Comparison of ENCODE assay signal across 25 cellular contexts in the genomic region with DNA sequence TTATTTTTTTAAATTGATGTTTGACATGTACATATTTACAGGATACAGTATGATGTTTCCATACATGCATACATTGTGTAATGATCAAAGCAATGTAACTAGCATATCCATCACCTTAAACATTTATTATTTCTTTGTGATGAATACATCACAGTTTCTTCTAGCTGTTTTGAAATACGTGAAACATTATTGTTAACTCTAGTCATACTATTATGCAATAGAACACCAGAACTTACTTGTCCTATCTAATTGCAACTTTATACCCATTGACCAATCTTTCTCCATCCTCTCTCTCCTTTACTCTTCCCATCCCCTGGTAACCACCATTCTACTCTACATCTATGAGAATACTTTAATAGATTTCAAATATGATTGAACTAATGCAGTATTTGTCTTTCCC.
DNase-seq lines count a peak whose midpoint lies in the region; ATAC-seq, FAIRE-seq and TF ChIP-seq lines count a peak whose summit lies in the region.
"Had no signal": no experiment of that assay in that cellular context is flagged by ENCODE, and none has a peak within 500 bp of the region (broad histone marks: within the 10 kb centered on the region; RNA-seq: fewer than 3 reads in every experiment).

No MANE protein-coding gene starts in this region.

- H3K27ac ChIP-seq in HepG2 (ENCODE audit: extremely low read length, insufficient read depth, low read length): no peak overlapping the region
- no peak overlapping the region for H3K27ac ChIP-seq in right lobe of liver
- H3K27ac ChIP-seq in IMR-90 (ENCODE audit: insufficient read depth, low read length): no peak overlapping the region
- no peak overlapping the region for H3K27ac ChIP-seq in endothelial cell of umbilical vein (ENCODE audit: insufficient read depth, low read depth, low read length)
- no peak overlapping the region for H3K27ac ChIP-seq in effector memory CD4-positive, alpha-beta T cell (ENCODE audit: insufficient read depth, low read length, poor library complexity, severe bottlenecking)
- H3K27ac ChIP-seq: 22Rv1; A549; BLaER1 treated with 17β-estradiol and CSF1 and Interleukin-3, amounts not matched to agents 10 nM and 100 nM; C4-2B had no signal

- no peaks in the 10 kb centered on the region for H3K79me2 ChIP-seq in HepG2 (ENCODE audit: insufficient read depth, low read length)
- H3K79me2 ChIP-seq in endothelial cell of umbilical vein (ENCODE audit: control insufficient read depth, insufficient read depth, low read length): no peaks in the 10 kb centered on the region

- intact Hi-C loops in HepG2 (cut with micrococcal nuclease; ENCODE audit: unreplicated experiment) (no loop called here), right lobe of liver (cut with DNase I) (no loop called here), IMR-90 (cut with micrococcal nuclease) (no loop called here), endothelial cell of umbilical vein (cut with micrococcal nuclease) (no loop called here)

- H3K9me1 ChIP-seq in IMR-90 (ENCODE audit: insufficient read depth, low read length) (no peaks in the 10 kb centered on the region), endothelial cell of umbilical vein (replicated peaks; ENCODE audit: control insufficient read depth, extremely low read depth, insufficient read depth, low read length) (no peaks in the 10 kb centered on the region)

- H4K5ac ChIP-seq in IMR-90 (ENCODE audit: low read depth, low read length): no peak overlapping the region

- no peak overlapping the region for H4K8ac ChIP-seq in IMR-90 (ENCODE audit: low read depth in 2 of 2, low read length in 2 of 2)

- no peak for TF ChIP-seq CTCF in HepG2 (CRISPR knock-in tag; IDR thresholded peaks at IDR 0.05)
- TF ChIP-seq CTCF in right lobe of liver (IDR thresholded peaks at IDR 0.05): no peak
- no peak for TF ChIP-seq CTCF in IMR-90 (conservative IDR thresholded peaks at IDR 0.05; ENCODE audit: low read depth, low read length)
- no peak for TF ChIP-seq CTCF in endothelial cell of umbilical vein (IDR thresholded peaks at IDR 0.05; ENCODE audit: extremely low read depth in 1 of 2, insufficient read depth in 1 of 2, low read depth in 1 of 2, low read length in 2 of 2)

- WGBS in HepG2 (ENCODE audit: low lambda C conversion rate): 0% methylated on average over 1 of the region's 1 CpG
- WGBS in right lobe of liver (ENCODE audit: insufficient coverage, low coverage, low lambda C conversion rate, missing lambda C conversion rate): 75% methylated on average over 1 of the region's 1 CpG
- WGBS in IMR-90 (ENCODE audit: extremely low coverage in 2 of 2, insufficient read length in 1 of 2), 2 experiments: no CpG with 5 or more reads among the region's 1 CpG

- CTCF ChIA-PET in HepG2 (lab: Yijun Ruan, JAX; ENCODE audit: low intra/inter-chr PET ratio, low total read pairs): no interaction called here
- CTCF ChIA-PET in IMR-90 (lab: Yijun Ruan, JAX): no interaction called here
- CTCF ChIA-PET in endothelial cell of umbilical vein (lab: Charles Lee): interaction anchor here (0.6 kb wide), 1 partner anchor 12 kb away, joined by 3 read pairs; no protein-coding TSS in a partner anchor

- FAIRE-seq in HepG2 (lab: Jason Lieb, UNC) (no peak), endothelial cell of umbilical vein (lab: Jason Lieb, UNC) (peak; percentile 18)
- FAIRE-seq: A549, GM12891 had no signal

- in situ Hi-C loops in HepG2 (cut with HindIII; ENCODE audit: extremely low pct_ligation_motif_present, low pct_unique_long_range_greater_than_20kb): no loop called here
- in situ Hi-C loops in IMR-90 (cut with MboI; ENCODE audit: low sequenced_read_pairs): no loop called here

- H2BK5ac ChIP-seq in IMR-90 (ENCODE audit: low read depth, low read length, poor library complexity, severe bottlenecking): no peak overlapping the region

- no peaks in the 10 kb centered on the region for H3K79me1 ChIP-seq in IMR-90 (ENCODE audit: low read depth in 1 of 2, low read length in 2 of 2)

- H3K56ac ChIP-seq in IMR-90 (ENCODE audit: extremely low read depth, insufficient read depth, low read length): no peak overlapping the region

- H2BK120ac ChIP-seq in IMR-90 (ENCODE audit: low read depth, low read length): no peak overlapping the region

- no peak overlapping the region for H4K91ac ChIP-seq in IMR-90 (ENCODE audit: insufficient read depth, low read depth, low read length)

- ATAC-seq in HepG2 (no peak), right lobe of liver (no peak), IMR-90 (ENCODE audit: low read depth) (no peak), GM19328 (IDR thresholded peaks at IDR 0.05; ENCODE audit: unreplicated experiment) (no peak)
- ATAC-seq: A549; CD8-positive, alpha-beta T cell had no signal

- POLR2A ChIA-PET in HepG2 (lab: Yijun Ruan, JAX): no interaction called here
- POLR2A ChIA-PET in IMR-90 (lab: Charles Lee; ENCODE audit: unreplicated experiment): no interaction called here
- POLR2A ChIA-PET in endothelial cell of umbilical vein (lab: Charles Lee): no interaction called here

- no peak overlapping the region for H3K4ac ChIP-seq in IMR-90 (ENCODE audit: low read depth, low read length)

- TF ChIP-seq POLR2A in HepG2 (IDR thresholded peaks at IDR 0.05; ENCODE audit: insufficient read depth in 1 of 2, low read depth in 2 of 2, low read length in 2 of 2): no peak
- no peak for TF ChIP-seq POLR2A in right lobe of liver (IDR thresholded peaks at IDR 0.05)
- no peak for TF ChIP-seq POLR2A in IMR-90 (IDR thresholded peaks at IDR 0.05; ENCODE audit: low read depth, low read length)
- TF ChIP-seq POLR2A in endothelial cell of umbilical vein (IDR thresholded peaks at IDR 0.05; ENCODE audit: low read depth, low read length): no peak

- H3K14ac ChIP-seq in IMR-90 (replicated peaks; ENCODE audit: low read depth, low read length): no peak overlapping the region

- dilution Hi-C loops in IMR-90 (cut with HindIII; ENCODE audit: low sequenced_read_pairs, unreplicated experiment) (no loop called here), endothelial cell of umbilical vein (cut with MboI; ENCODE audit: extremely low pct_ligation_motif_present, low sequenced_read_pairs) (no loop called here)

- TF ChIP-seq RAD21 in HepG2 (CRISPR knock-in tag; IDR thresholded peaks at IDR 0.05): no peak
- TF ChIP-seq RAD21 in IMR-90 (IDR thresholded peaks at IDR 0.05; ENCODE audit: low read length): no peak

- no peak overlapping the region for H2AFZ ChIP-seq in HepG2 (ENCODE audit: low read length)
- no peak overlapping the region for H2AFZ ChIP-seq in IMR-90 (replicated peaks; ENCODE audit: low read length, poor library complexity)
- no peak overlapping the region for H2AFZ ChIP-seq in endothelial cell of umbilical vein (ENCODE audit: low read depth, low read length)

- H3K4me1 ChIP-seq in HepG2 (ENCODE audit: insufficient read depth, low read length): no peaks in the 10 kb centered on the region
- H3K4me1 ChIP-seq in right lobe of liver: no peaks in the 10 kb centered on the region
- peaks cover under 1% of the 10 kb centered on the region; the same call in 1 of the 2 replicates for H3K4me1 ChIP-seq in IMR-90 (ENCODE audit: control insufficient read depth, insufficient read depth, low read length)
- H3K4me1 ChIP-seq in endothelial cell of umbilical vein (ENCODE audit: control insufficient read depth, extremely low read depth, insufficient read depth, low read length): no peaks in the 10 kb centered on the region
- H3K4me1 ChIP-seq in effector memory CD4-positive, alpha-beta T cell (ENCODE audit: control insufficient read depth, insufficient read depth, low read length, poor library complexity, severe bottlenecking): no peaks in the 10 kb centered on the region
- H3K4me1 ChIP-seq: A549; BLaER1 treated with 17β-estradiol and CSF1 and Interleukin-3, amounts not matched to agents 10 nM and 100 nM; Caco-2 had no signal

- H2BK20ac ChIP-seq in IMR-90 (ENCODE audit: low read depth, low read length): no peak overlapping the region

- H3K9ac ChIP-seq in HepG2 (ENCODE audit: insufficient read depth, low read depth, low read length) (no peak overlapping the region), IMR-90 (ENCODE audit: low read depth, low read length) (no peak overlapping the region), endothelial cell of umbilical vein (replicated peaks; ENCODE audit: extremely low read depth, insufficient read depth, low read length) (no peak overlapping the region)
- H3K9ac ChIP-seq: BLaER1 treated with 17β-estradiol and CSF1 and Interleukin-3, amounts not matched to agents 10 nM and 100 nM had no signal

- no peaks in the 10 kb centered on the region for H3K36me3 ChIP-seq in HepG2 (replicated peaks in 1 of 2; ENCODE audit: control insufficient read depth in 1 of 2, insufficient read depth in 2 of 2, low read length in 2 of 2)
- no peaks in the 10 kb centered on the region for H3K36me3 ChIP-seq in right lobe of liver
- H3K36me3 ChIP-seq in IMR-90 (ENCODE audit: control insufficient read depth, insufficient read depth, low read length): no peaks in the 10 kb centered on the region
- no peaks in the 10 kb centered on the region for H3K36me3 ChIP-seq in endothelial cell of umbilical vein (ENCODE audit: control insufficient read depth in 2 of 2, extremely low read depth in 1 of 2, insufficient read depth in 2 of 2, low read length in 2 of 2)
- H3K36me3 ChIP-seq in effector memory CD4-positive, alpha-beta T cell (ENCODE audit: control insufficient read depth, insufficient read depth, low read length): no peaks in the 10 kb centered on the region
- H3K36me3 ChIP-seq: BLaER1 treated with 17β-estradiol and CSF1 and Interleukin-3, amounts not matched to agents 10 nM and 100 nM had no signal

- H2BK15ac ChIP-seq in IMR-90 (ENCODE audit: low read depth, low read length): no peak overlapping the region

- no peaks in the 10 kb centered on the region for H3K27me3 ChIP-seq in HepG2 (ENCODE audit: control insufficient read depth in 1 of 2, insufficient read depth in 2 of 2, low read length in 2 of 2)
- H3K27me3 ChIP-seq in right lobe of liver: no peaks in the 10 kb centered on the region
- H3K27me3 ChIP-seq in IMR-90 (ENCODE audit: control insufficient read depth, insufficient read depth, low read length): no peaks in the 10 kb centered on the region
- no peaks in the 10 kb centered on the region for H3K27me3 ChIP-seq in endothelial cell of umbilical vein (ENCODE audit: control insufficient read depth in 2 of 2, insufficient read depth in 2 of 2, low read length in 2 of 2)
- H3K27me3 ChIP-seq in effector memory CD4-positive, alpha-beta T cell (replicated peaks; ENCODE audit: control insufficient read depth, insufficient read depth, low read length, poor library complexity, severe bottlenecking): no peaks in the 10 kb centered on the region
- H3K27me3 ChIP-seq: BLaER1 treated with 17β-estradiol and CSF1 and Interleukin-3, amounts not matched to agents 10 nM and 100 nM had no signal

- H2AK5ac ChIP-seq in IMR-90 (ENCODE audit: low read depth, low read length): no peak overlapping the region

- DNase-seq in HepG2 (ENCODE audit: low spot score): no peak
- no peak for DNase-seq in right lobe of liver
- no peak for DNase-seq in IMR-90
- DNase-seq in endothelial cell of umbilical vein (ENCODE audit: low read depth, low spot score): no peak
- DNase-seq in iris pigment epithelial cell (ENCODE audit: low read depth): peak; percentile 0
- DNase-seq in effector memory CD4-positive, alpha-beta T cell: no peak
- no peak for DNase-seq in HK-2 (ENCODE audit: unreplicated experiment)
- DNase-seq: AML-193; Caco-2; Calu3; CD4-positive, alpha-beta T cell; CD8-positive, alpha-beta T cell; DMS 273 treated with DMSO at 0.1 percent for 48 hours; DMS153; DMS53; DMS79; DND-41; EL; GF-D8 had no signal

- H3K4me2 ChIP-seq in HepG2 (ENCODE audit: low read depth, low read length) (no peak overlapping the region), IMR-90 (ENCODE audit: low read depth, low read length) (no peak overlapping the region), endothelial cell of umbilical vein (ENCODE audit: insufficient read depth, low read length) (no peak overlapping the region)
- H3K4me2 ChIP-seq: A549; BLaER1 treated with 17β-estradiol and CSF1 and Interleukin-3, amounts not matched to agents 10 nM and 100 nM had no signal

- no peak overlapping the region for H3K23ac ChIP-seq in IMR-90 (ENCODE audit: low read depth, low read length)

- H3K18ac ChIP-seq in IMR-90 (ENCODE audit: low read depth, low read length): no peak overlapping the region

- BruUV-seq in HepG2 (replicated peaks; lab: Mats Ljungman, UMichigan) (no TSS peak), IMR-90 (replicated peaks; lab: Mats Ljungman, UMichigan) (no TSS peak), endothelial cell of umbilical vein (replicated peaks; lab: Mats Ljungman, UMichigan) (no TSS peak)

- no peaks in the 10 kb centered on the region for H4K20me1 ChIP-seq in HepG2 (ENCODE audit: insufficient read depth, low read length)
- no peaks in the 10 kb centered on the region for H4K20me1 ChIP-seq in IMR-90 (ENCODE audit: insufficient read depth, low read length)
- no peaks in the 10 kb centered on the region for H4K20me1 ChIP-seq in endothelial cell of umbilical vein (replicated peaks; ENCODE audit: control insufficient read depth, extremely low read depth, insufficient read depth, low read length)
- H4K20me1 ChIP-seq: BLaER1 treated with 17β-estradiol and CSF1 and Interleukin-3, amounts not matched to agents 10 nM and 100 nM had no signal

- H3K4me3 ChIP-seq in HepG2 (replicated peaks in 1 of 3; ENCODE audit: insufficient read depth in 1 of 3, low read depth in 2 of 3, low read length in 3 of 3) (no peak overlapping the region), right lobe of liver (no peak overlapping the region), IMR-90 (ENCODE audit: insufficient read depth, low read depth, low read length) (no peak overlapping the region), endothelial cell of umbilical vein (replicated peaks in 1 of 3; ENCODE audit: insufficient read depth in 1 of 3, low read depth in 1 of 3, low read length in 3 of 3) (no peak overlapping the region)
- H3K4me3 ChIP-seq in effector memory CD4-positive, alpha-beta T cell (ENCODE audit: insufficient read depth, low read depth, low read length, poor library complexity, severe bottlenecking): no peak overlapping the region
- H3K4me3 ChIP-seq: A549; BLaER1 treated with 17β-estradiol and CSF1 and Interleukin-3, amounts not matched to agents 10 nM and 100 nM had no signal

- H3K9me3 ChIP-seq in HepG2 (ENCODE audit: low read length) (no peaks in the 10 kb centered on the region), right lobe of liver (no peaks in the 10 kb centered on the region), IMR-90 (ENCODE audit: control insufficient read depth, insufficient read depth, low read length) (no peaks in the 10 kb centered on the region), endothelial cell of umbilical vein (replicated peaks; ENCODE audit: control insufficient read depth, insufficient read depth, low read length) (no peaks in the 10 kb centered on the region)
- no peaks in the 10 kb centered on the region for H3K9me3 ChIP-seq in effector memory CD4-positive, alpha-beta T cell (ENCODE audit: control insufficient read depth, low read length)
- H3K9me3 ChIP-seq: A549 had no signal

- no peak overlapping the region for H2AK9ac ChIP-seq in IMR-90 (replicated peaks; ENCODE audit: low read depth, low read length, poor library complexity)

- TF ChIP-seq EP300 in HepG2 (IDR thresholded peaks at IDR 0.05; ENCODE audit: low read depth in 2 of 2, low read length in 2 of 2) (no peak), HepG2 (CRISPR knock-in tag; IDR thresholded peaks at IDR 0.05; ENCODE audit: borderline replicate concordance) (no peak)
